Comparison of ENCODE assay signal across 31 cellular contexts in genomic region chr9:107731115-107731762, GRCh38.
"Had no signal": no experiment of that assay in that cellular context is flagged by ENCODE, and none has a peak within 500 bp of the region (broad histone marks: within the 10 kb centered on the region; RNA-seq: fewer than 3 reads in every experiment).

No MANE protein-coding gene starts in this region.

- DNase-seq: activated B cell treated with CpG ODN at 0.5 μM for 24 hours; activated CD4-positive, alpha-beta memory T cell treated with anti-CD3 and anti-CD28 coated beads, Interleukin-2, amount 10 ng/mL, durations not matched to agents 7 days and 5 days; activated CD4-positive, alpha-beta T cell treated with anti-CD3 and anti-CD28 coated beads, Interleukin-2, amount 10 ng/mL, durations not matched to agents 7 days and 5 days; activated CD4-positive, alpha-beta T cell treated with anti-CD3 and anti-CD28 coated beads, Interleukin-2, amount 50 U/mL, for 4 hours; activated CD8-positive, alpha-beta memory T cell treated with anti-CD3 and anti-CD28 coated beads, Interleukin-2, amount 50 U/mL, for 48 hours; activated gamma-delta T cell; activated naive CD4-positive, alpha-beta T cell; activated naive CD4-positive, alpha-beta T cell treated with anti-CD3 and anti-CD28 coated beads, Interleukin-2, amount 10 ng/mL, durations not matched to agents 7 days and 5 days; activated naive CD8-positive, alpha-beta T cell treated with anti-CD3 and anti-CD28 coated beads, Interleukin-2, amount 10 ng/mL, durations not matched to agents 7 days and 5 days; activated T-cell treated with anti-CD3 and anti-CD28 coated beads for 4 hours; activated T-cell treated with anti-CD3 and anti-CD28 coated beads, Interleukin-2, amount 50 U/mL, for 24 hours; activated T-cell treated with anti-CD3 and anti-CD28 coated beads, Interleukin-2, amount 50 U/mL, for 72 hours; amniotic stem cell; anterior cingulate cortex; central memory CD4-positive, alpha-beta T cell; cerebellar nuclear complex; colonic mucosa; effector memory CD4-positive, alpha-beta T cell; endodermal cell; foreskin fibroblast; gastrocnemius medialis; glutamatergic neuron; heart left ventricle; T-helper 1 cell; T-helper 17 cell; T1000; WERI-Rb-1 had no signal

- H3K27me3 ChIP-seq: colonic mucosa, gastrocnemius medialis, heart left ventricle had no signal

- H3K27ac ChIP-seq: cardiac muscle cell, colonic mucosa, WERI-Rb-1 had no signal

- H3K36me3 ChIP-seq: cardiac muscle cell, colonic mucosa, gastrocnemius medialis, heart left ventricle, WERI-Rb-1 had no signal

- H3K4me3 ChIP-seq: cardiac muscle cell, colonic mucosa, gastrocnemius medialis, heart left ventricle had no signal

- H3K4me1 ChIP-seq: colonic mucosa had no signal

- ATAC-seq: activated CD4-positive, CD25-positive, alpha-beta regulatory T cell treated with anti-CD3 and anti-CD28 coated beads, Interleukin-2, amount 50 U/mL, for 24 hours; activated naive CD4-positive, alpha-beta T cell treated with anti-CD3 and anti-CD28 coated beads, Interleukin-2, amount 50 U/mL, for 72 hours; activated T-cell treated with anti-CD3 and anti-CD28 coated beads, Interleukin-2, amount 50 U/mL, for 72 hours; esophagus mucosa; gastrocnemius medialis; heart left ventricle; T-helper 17 cell had no signal

- H3K9me3 ChIP-seq: colonic mucosa, gastrocnemius medialis, heart left ventricle had no signal
